19 cellular contexts compared by ENCODE assay signal in genomic region chr3:123524987-123525386, GRCh38. TPM values are rescaled to one million over a fixed set of nuclear protein-coding genes. Genes with fewer than 3 reads are reported as not detected.
DNase-seq lines count a peak whose midpoint lies in the region; ATAC-seq, FAIRE-seq and TF ChIP-seq lines count a peak whose summit lies in the region.
"Had no signal": no experiment of that assay in that cellular context is flagged by ENCODE, and none has a peak within 500 bp of the region (broad histone marks: within the 10 kb centered on the region; RNA-seq: fewer than 3 reads in every experiment).

No MANE protein-coding gene starts in this region.

- no peaks in the 10 kb centered on the region for H3K27me3 ChIP-seq in HepG2 (ENCODE audit: control insufficient read depth in 1 of 2, insufficient read depth in 2 of 2, low read length in 2 of 2)
- H3K27me3 ChIP-seq in BE2C = no peaks in the 10 kb centered on the region

- POLR2A ChIA-PET in HepG2 (lab: Yijun Ruan, JAX) = no interaction called here

- intact Hi-C loops in HepG2 (cut with micrococcal nuclease; ENCODE audit: unreplicated experiment) = no loop called here

- peak overlapping the region; percentile 15 for H3K27ac Mint-ChIP-seq in activated T-cell treated with anti-CD3 and anti-CD28 coated beads, Interleukin-2, amount 50 U/mL, for 24 hours
- H3K27ac Mint-ChIP-seq in activated T-cell treated with anti-CD3 and anti-CD28 coated beads, Interleukin-2, amount 50 U/mL, for 72 hours = no peak overlapping the region
- H3K27ac Mint-ChIP-seq in T-helper 17 cell = peak overlapping the region; percentile 19

- no peak overlapping the region for H3K4me3 Mint-ChIP-seq in activated T-cell treated with anti-CD3 and anti-CD28 coated beads, Interleukin-2, amount 50 U/mL, for 24 hours
- H3K4me3 Mint-ChIP-seq in activated T-cell treated with anti-CD3 and anti-CD28 coated beads, Interleukin-2, amount 50 U/mL, for 72 hours = no peak overlapping the region
- no peak overlapping the region for H3K4me3 Mint-ChIP-seq in T-helper 17 cell

- H2AFZ ChIP-seq in HepG2 (ENCODE audit: low read length) = no peak overlapping the region

- H3K36me3 ChIP-seq in HepG2 (replicated peaks in 1 of 2; ENCODE audit: control insufficient read depth in 1 of 2, insufficient read depth in 2 of 2, low read length in 2 of 2) = peaks cover 22 to 69% of the 10 kb centered on the region in 2 experiments
- peaks cover 17% of the 10 kb centered on the region for H3K36me3 ChIP-seq in BE2C

- no TSS peak for BruUV-seq in HepG2 (replicated peaks; lab: Mats Ljungman, UMichigan)

- no peak for DNase-seq in activated T-cell treated with anti-CD3 and anti-CD28 coated beads, Interleukin-2, amount 50 U/mL, for 24 hours
- DNase-seq in activated T-cell treated with anti-CD3 and anti-CD28 coated beads, Interleukin-2, amount 50 U/mL, for 72 hours = no peak
- DNase-seq in T-helper 17 cell (no peak), HepG2 (ENCODE audit: low spot score) (peak; percentile 21), BE2C (no peak)
- DNase-seq in stimulated activated CD4-positive, alpha-beta T cell treated with anti-CD3 and anti-CD28 coated beads, Interleukin-1b, Interleukin-23, amount 100 ng/mL, for 48 hours = no peak
- DNase-seq: KBM-7, NCI-H1105 treated with DMSO at 0.1 percent for 48 hours, NCI-H146, NCI-H1930, NCI-H2107, NCI-H524, NCI-H748 treated with DMSO at 0.1 percent for 48 hours, SIG-M5 had no signal

- no peak for TF ChIP-seq RAD21 in HepG2 (CRISPR knock-in tag; IDR thresholded peaks at IDR 0.05)

- H3K4me3 ChIP-seq in HepG2 (replicated peaks in 1 of 3; ENCODE audit: insufficient read depth in 1 of 3, low read depth in 2 of 3, low read length in 3 of 3) (no peak overlapping the region), BE2C (ENCODE audit: low read depth, low read length) (no peak overlapping the region)
- H3K4me3 ChIP-seq: SK-N-MC had no signal

- 88% methylated on average over 4 of the region's 4 CpGs for WGBS in HepG2 (ENCODE audit: low lambda C conversion rate)

- H4K20me1 ChIP-seq in HepG2 (ENCODE audit: insufficient read depth, low read length) = 0 out of 2 replicates have a peak, but pooled peaks cover 4% of the 10 kb centered on the region

- no peaks in the 10 kb centered on the region for H3K27me3 Mint-ChIP-seq in activated T-cell treated with anti-CD3 and anti-CD28 coated beads, Interleukin-2, amount 50 U/mL, for 24 hours
- no peaks in the 10 kb centered on the region for H3K27me3 Mint-ChIP-seq in activated T-cell treated with anti-CD3 and anti-CD28 coated beads, Interleukin-2, amount 50 U/mL, for 72 hours (ENCODE audit: low read depth)
- no peaks in the 10 kb centered on the region for H3K27me3 Mint-ChIP-seq in T-helper 17 cell

- H3K4me2 ChIP-seq in HepG2 (ENCODE audit: low read depth, low read length) = no peak overlapping the region

- no peak for TF ChIP-seq POLR2A in HepG2 (IDR thresholded peaks at IDR 0.05; ENCODE audit: insufficient read depth in 1 of 2, low read depth in 2 of 2, low read length in 2 of 2)

- CTCF ChIA-PET in HepG2 (lab: Yijun Ruan, JAX; ENCODE audit: low intra/inter-chr PET ratio, low total read pairs) = no interaction called here

- H3K27ac ChIP-seq in HepG2 (ENCODE audit: extremely low read length, insufficient read depth, low read length) = no peak overlapping the region
- H3K27ac ChIP-seq: 22Rv1, SK-N-MC had no signal

- no peak for ATAC-seq in activated T-cell treated with anti-CD3 and anti-CD28 coated beads, Interleukin-2, amount 50 U/mL, for 72 hours (replicated peaks in 1 of 2)
- ATAC-seq in T-helper 17 cell (no peak), HepG2 (0 out of 3 replicates have a peak, but pooled peaks have one; percentile 43), GM21447 (IDR thresholded peaks at IDR 0.05; ENCODE audit: unreplicated experiment) (no peak)

- peaks cover 54% of the 10 kb centered on the region for H3K4me1 Mint-ChIP-seq in activated T-cell treated with anti-CD3 and anti-CD28 coated beads, Interleukin-2, amount 50 U/mL, for 24 hours (ENCODE audit: low read depth)
- H3K4me1 Mint-ChIP-seq in activated T-cell treated with anti-CD3 and anti-CD28 coated beads, Interleukin-2, amount 50 U/mL, for 72 hours (ENCODE audit: low read depth) = peaks cover 57% of the 10 kb centered on the region
- peaks cover 36% of the 10 kb centered on the region for H3K4me1 Mint-ChIP-seq in T-helper 17 cell

- no peaks in the 10 kb centered on the region for H3K9me3 ChIP-seq in T-helper 17 cell (ENCODE audit: control insufficient read depth, low read length, poor library complexity, severe bottlenecking)
- no peaks in the 10 kb centered on the region for H3K9me3 ChIP-seq in HepG2 (ENCODE audit: low read length)
- no peaks in the 10 kb centered on the region for H3K9me3 ChIP-seq in BE2C

- peaks cover 44% of the 10 kb centered on the region for H3K4me1 ChIP-seq in HepG2 (ENCODE audit: insufficient read depth, low read length)
- no peaks in the 10 kb centered on the region for H3K4me1 ChIP-seq in BE2C

- in situ Hi-C loops in HepG2 (cut with HindIII; ENCODE audit: extremely low pct_ligation_motif_present, low pct_unique_long_range_greater_than_20kb) = no loop called here

- no peaks in the 10 kb centered on the region for H3K9me3 Mint-ChIP-seq in activated T-cell treated with anti-CD3 and anti-CD28 coated beads, Interleukin-2, amount 50 U/mL, for 24 hours
- H3K9me3 Mint-ChIP-seq in activated T-cell treated with anti-CD3 and anti-CD28 coated beads, Interleukin-2, amount 50 U/mL, for 72 hours = no peaks in the 10 kb centered on the region

- H3K36me3 Mint-ChIP-seq in activated T-cell treated with anti-CD3 and anti-CD28 coated beads, Interleukin-2, amount 50 U/mL, for 24 hours (ENCODE audit: low read depth) = peaks cover 57% of the 10 kb centered on the region
- peaks cover 2 to 14% of the 10 kb centered on the region in 2 donors for H3K36me3 Mint-ChIP-seq in activated T-cell treated with anti-CD3 and anti-CD28 coated beads, Interleukin-2, amount 50 U/mL, for 72 hours (ENCODE audit: insufficient read depth in 2 of 2)
- H3K36me3 Mint-ChIP-seq in T-helper 17 cell (ENCODE audit: low read depth) = peaks cover 14% of the 10 kb centered on the region

- no peak for FAIRE-seq in HepG2 (lab: Jason Lieb, UNC)
- FAIRE-seq: D721Med, RCC 7860 had no signal

- no peak overlapping the region for H3K9ac ChIP-seq in HepG2 (ENCODE audit: insufficient read depth, low read depth, low read length)

- TF ChIP-seq EP300 in HepG2 (IDR thresholded peaks at IDR 0.05; ENCODE audit: low read depth in 2 of 2, low read length in 2 of 2) = no peak
- no peak for TF ChIP-seq EP300 in HepG2 (CRISPR knock-in tag; IDR thresholded peaks at IDR 0.05; ENCODE audit: borderline replicate concordance)

- no peak for TF ChIP-seq CTCF in HepG2 (CRISPR knock-in tag; IDR thresholded peaks at IDR 0.05)
- no peak for TF ChIP-seq CTCF in BE2C (IDR thresholded peaks at IDR 0.05; ENCODE audit: low read depth, low read length)

- no peaks in the 10 kb centered on the region for H3K79me2 ChIP-seq in HepG2 (ENCODE audit: insufficient read depth, low read length)

TF ChIP-seq in HepG2, 621 proteins besides CTCF, POLR2A, EP300 and RAD21:
- TF ChIP-seq TFAP4 (IDR thresholded peaks at IDR 0.05; ENCODE audit: borderline replicate concordance, low read depth) (peak; percentile 59; the same call in 1 of the 2 replicates), ZNF660 (CRISPR knock-in tag; IDR thresholded peaks at IDR 0.05; ENCODE audit: borderline replicate concordance, low read depth) (no peak)
TF ChIP-seq in HepG2: peak in this region for 1.

RNA-seq across cellular contexts. Expression of gene HACD2, which starts 59.9 kb away (rescaled TPM):
- total RNA-seq in activated T-cell treated with anti-CD3 and anti-CD28 coated beads, Interleukin-2, amount 50 U/mL, for 72 hours = 10 to 100 TPM; 27.1 to 30.0 TPM
- total RNA-seq in T-helper 17 cell (10 to 100 TPM; 16.2 to 18.9 TPM), HepG2 (2016; rRNA removed; fragmentation: Illumina TruSeq; extraction: Trizol) (36.0 and 47.0 TPM in 2 replicates)
- total RNA-seq in HepG2 (2016; cell fraction: cytosol; rRNA removed; fragmentation: Illumina TruSeq; extraction: Trizol; ENCODE audit: low read depth) = 4.5 and 4.6 TPM in 2 replicates
- total RNA-seq in HepG2 (2016; cell fraction: insoluble cytoplasmic fraction; rRNA removed; fragmentation: Illumina TruSeq; extraction: Trizol) = 37.8 and 46.8 TPM in 2 replicates
- 18.0 and 20.6 TPM in 2 replicates for total RNA-seq in HepG2 (2016; cell fraction: membrane; rRNA removed; fragmentation: Illumina TruSeq; extraction: Trizol)
- 59.2 and 72.7 TPM in 2 replicates for total RNA-seq in HepG2 (2016; cell fraction: nucleus; rRNA removed; fragmentation: Illumina TruSeq; extraction: Trizol)
- polyA plus RNA-seq in HepG2 (2011; rRNA removed) = 40.3 and 50.4 TPM in 2 replicates
- polyA plus RNA-seq in HepG2 (2011; cell fraction: cytosol; rRNA removed) = 21.2 and 36.3 TPM in 2 replicates
- 10.3 and 13.9 TPM in 2 replicates for polyA plus RNA-seq in HepG2 (2011; cell fraction: nucleus; rRNA removed)
- 27.7 and 29.5 TPM in 2 replicates for polyA plus RNA-seq in HepG2 (2012)
- polyA plus RNA-seq in HepG2 (2016; cell fraction: cytosol; fragmentation: Illumina TruSeq; extraction: Trizol; ENCODE audit: low read depth) = 2.4 and 2.8 TPM in 2 replicates
- polyA plus RNA-seq in HepG2 (2016; cell fraction: insoluble cytoplasmic fraction; fragmentation: Illumina TruSeq; extraction: Trizol; ENCODE audit: low read depth) = 37.0 and 37.7 TPM in 2 replicates
- polyA plus RNA-seq in HepG2 (2016; cell fraction: membrane; fragmentation: Illumina TruSeq; extraction: Trizol; ENCODE audit: low read depth) = 8.1 and 8.5 TPM in 2 replicates
- polyA plus RNA-seq in HepG2 (2016; cell fraction: nucleus; fragmentation: Illumina TruSeq; extraction: Trizol; ENCODE audit: insufficient read depth, low read depth) = 89.7 and 91.1 TPM in 2 replicates
- polyA minus RNA-seq in HepG2 (2011; rRNA and poly(A)+ RNA removed; ENCODE audit: low replicate concordance) = 77.4 and 153 TPM in 2 replicates
- polyA minus RNA-seq in HepG2 (2011; cell fraction: cytosol; rRNA and poly(A)+ RNA removed) = 34.3 and 34.9 TPM in 2 replicates
- 29.0 and 33.9 TPM in 2 replicates for polyA minus RNA-seq in HepG2 (2011; cell fraction: nucleus; rRNA and poly(A)+ RNA removed)
- polyA plus RNA-seq in BE2C (2012; ENCODE audit: insufficient read depth, insufficient read length, low read depth) = 42.2 TPM
